Comparison of ENCODE assay signal across 1 cellular context in the genomic region with DNA sequence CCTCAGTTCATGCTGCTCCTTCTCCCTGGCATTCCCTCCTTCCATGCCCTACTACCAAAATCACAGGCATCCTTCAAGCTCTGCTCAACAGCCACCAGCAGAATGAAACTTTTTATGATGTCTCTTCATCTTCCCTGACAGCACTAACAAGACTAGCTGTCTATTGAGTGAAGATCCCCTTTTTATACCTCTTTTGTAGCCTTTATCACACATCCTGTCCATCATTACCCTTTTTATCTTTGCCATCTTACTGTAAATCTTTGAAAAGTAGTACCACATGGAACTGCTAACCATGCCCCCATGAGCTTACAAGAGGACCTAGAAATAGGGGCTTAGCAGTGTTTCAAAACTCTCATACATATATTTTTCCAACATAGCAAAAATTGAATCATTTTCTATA.
TF ChIP-seq lines count a peak whose summit lies in the region.

No MANE protein-coding gene starts in this region.

TF ChIP-seq in SK-N-SH, 30 proteins besides CTCF, POLR2A, EP300 and RAD21:
- TF ChIP-seq, protein P1, sequence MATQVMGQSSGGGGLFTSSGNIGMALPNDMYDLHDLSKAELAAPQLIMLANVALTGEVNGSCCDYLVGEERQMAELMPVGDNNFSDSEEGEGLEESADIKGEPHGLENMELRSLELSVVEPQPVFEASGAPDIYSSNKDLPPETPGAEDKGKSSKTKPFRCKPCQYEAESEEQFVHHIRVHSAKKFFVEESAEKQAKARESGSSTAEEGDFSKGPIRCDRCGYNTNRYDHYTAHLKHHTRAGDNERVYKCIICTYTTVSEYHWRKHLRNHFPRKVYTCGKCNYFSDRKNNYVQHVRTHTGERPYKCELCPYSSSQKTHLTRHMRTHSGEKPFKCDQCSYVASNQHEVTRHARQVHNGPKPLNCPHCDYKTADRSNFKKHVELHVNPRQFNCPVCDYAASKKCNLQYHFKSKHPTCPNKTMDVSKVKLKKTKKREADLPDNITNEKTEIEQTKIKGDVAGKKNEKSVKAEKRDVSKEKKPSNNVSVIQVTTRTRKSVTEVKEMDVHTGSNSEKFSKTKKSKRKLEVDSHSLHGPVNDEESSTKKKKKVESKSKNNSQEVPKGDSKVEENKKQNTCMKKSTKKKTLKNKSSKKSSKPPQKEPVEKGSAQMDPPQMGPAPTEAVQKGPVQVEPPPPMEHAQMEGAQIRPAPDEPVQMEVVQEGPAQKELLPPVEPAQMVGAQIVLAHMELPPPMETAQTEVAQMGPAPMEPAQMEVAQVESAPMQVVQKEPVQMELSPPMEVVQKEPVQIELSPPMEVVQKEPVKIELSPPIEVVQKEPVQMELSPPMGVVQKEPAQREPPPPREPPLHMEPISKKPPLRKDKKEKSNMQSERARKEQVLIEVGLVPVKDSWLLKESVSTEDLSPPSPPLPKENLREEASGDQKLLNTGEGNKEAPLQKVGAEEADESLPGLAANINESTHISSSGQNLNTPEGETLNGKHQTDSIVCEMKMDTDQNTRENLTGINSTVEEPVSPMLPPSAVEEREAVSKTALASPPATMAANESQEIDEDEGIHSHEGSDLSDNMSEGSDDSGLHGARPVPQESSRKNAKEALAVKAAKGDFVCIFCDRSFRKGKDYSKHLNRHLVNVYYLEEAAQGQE (IDR thresholded peaks at IDR 0.05; ENCODE audit: low read depth, low read length), result no peak
- peak; percentile 10; the same call in 1 of the 2 replicates for TF ChIP-seq GATA2 (CRISPR knock-in tag; IDR thresholded peaks at IDR 0.05)
TF ChIP-seq in SK-N-SH: peak in this region for 1.
